ENCODE assay signal across 9 cellular contexts in the genomic region with DNA sequence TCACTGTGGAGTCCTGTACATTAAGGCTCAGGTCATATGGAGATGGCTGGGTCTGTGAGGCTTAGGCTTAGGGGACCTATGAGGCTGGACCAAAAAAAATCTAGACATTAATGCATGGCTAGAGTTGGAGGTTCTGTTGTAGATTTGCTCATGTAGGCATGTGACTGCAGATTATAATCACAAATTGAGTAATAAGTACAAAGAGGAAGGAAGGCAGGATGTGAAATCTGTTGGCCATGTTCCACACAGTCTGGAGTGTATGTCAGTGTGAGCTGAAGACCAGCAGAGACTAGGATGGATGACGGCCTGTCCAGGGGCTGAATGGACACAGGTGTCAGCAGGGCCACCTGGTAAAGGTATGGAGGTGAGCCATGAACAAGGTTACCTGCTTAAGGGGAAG. TPM values are rescaled to one million over a fixed set of nuclear protein-coding genes. Genes with fewer than 3 reads are reported as not detected.
A peak's percentile ranks its signal among the peaks of the same experiment; 100 is the strongest.
DNase-seq lines count a peak whose midpoint lies in the region; ATAC-seq and TF ChIP-seq lines count a peak whose summit lies in the region.
"Had no signal": no experiment of that assay in that cellular context is flagged by ENCODE, and none has a peak within 500 bp of the region (broad histone marks: within the 10 kb centered on the region; RNA-seq: fewer than 3 reads in every experiment).

A gene with protein sequence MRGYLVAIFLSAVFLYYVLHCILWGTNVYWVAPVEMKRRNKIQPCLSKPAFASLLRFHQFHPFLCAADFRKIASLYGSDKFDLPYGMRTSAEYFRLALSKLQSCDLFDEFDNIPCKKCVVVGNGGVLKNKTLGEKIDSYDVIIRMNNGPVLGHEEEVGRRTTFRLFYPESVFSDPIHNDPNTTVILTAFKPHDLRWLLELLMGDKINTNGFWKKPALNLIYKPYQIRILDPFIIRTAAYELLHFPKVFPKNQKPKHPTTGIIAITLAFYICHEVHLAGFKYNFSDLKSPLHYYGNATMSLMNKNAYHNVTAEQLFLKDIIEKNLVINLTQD (plus strand): TSS at position 265 of the 400 bp plus-strand sequence. CDS start 5,101 bp downstream, outside the sequence.

- no peak for TF ChIP-seq CTCF in DND-41 (IDR thresholded peaks at IDR 0.05; ENCODE audit: borderline replicate concordance, extremely low read depth, low read length, poor library complexity, severe bottlenecking)

- H3K4me3 Mint-ChIP-seq in central memory CD8-positive, alpha-beta T cell: no peak within 1 kb of the TSS
- H3K4me3 Mint-ChIP-seq in naive B cell: peak within 1 kb of the TSS in 5 of 8 donors; percentile 13 to 76 (median 61)
- H3K4me3 Mint-ChIP-seq: T-helper 1 cell treated with Interleukin-12 subunit alpha and Interleukin-12 subunit beta and Interleukin-4 antibody, amounts not matched to agents 30 μg/mL and 1 μg/mL, for 36 hours had no signal

- no peak within 1 kb of the TSS for H3K4me3 ChIP-seq in DND-41 (ENCODE audit: low read depth in 1 of 2, low read length in 2 of 2)

- no peak within 1 kb of the TSS for H3K27ac ChIP-seq in DND-41 (ENCODE audit: low read length)

- no peaks in the 10 kb centered on the region for H3K9me3 ChIP-seq in DND-41 (ENCODE audit: insufficient read depth, low read length, severe bottlenecking)

- no peaks in the 10 kb centered on the region for H3K79me2 ChIP-seq in DND-41 (ENCODE audit: insufficient read depth, low read length)

- no peak within 1 kb of the TSS for H3K9ac ChIP-seq in DND-41 (ENCODE audit: low read depth, low read length)

- H3K4me1 ChIP-seq in DND-41 (ENCODE audit: insufficient read depth, low read length): peaks cover 14% of the 10 kb centered on the region

- H3K4me2 ChIP-seq in DND-41 (ENCODE audit: insufficient read depth, low read length): no peak within 1 kb of the TSS

- DNase-seq in DND-41: no peak
- DNase-seq in central memory CD8-positive, alpha-beta T cell (ENCODE audit: low spot score in 2 of 2): no peak
- DNase-seq in naive B cell: no peak
- DNase-seq in middle frontal gyrus (ENCODE audit: extremely low spot score, low spot score): no peak
- no peak for DNase-seq in NCI-H1417 (lab: John Stamatoyannopoulos, UW)
- no peak for DNase-seq in NCI-H345 treated with DMSO at 0.1 percent for 48 hours (lab: John Stamatoyannopoulos, UW; ENCODE audit: unreplicated experiment)

- H3K27me3 ChIP-seq in DND-41 (ENCODE audit: insufficient read depth, low read length, poor library complexity): no peaks in the 10 kb centered on the region

- H2AFZ ChIP-seq in DND-41 (ENCODE audit: low read depth, low read length): no peak within 1 kb of the TSS

- ATAC-seq in DND-41 (ENCODE audit: insufficient read depth, low read depth) (peak; percentile 47), HG03354 (IDR thresholded peaks at IDR 0.05; ENCODE audit: poor library complexity, severe bottlenecking, unreplicated experiment) (peak; percentile 58), naive B cell (ENCODE audit: low read depth in 2 of 2) (peak in 1 of 2 donors; percentile 63), HG02763 (IDR thresholded peaks at IDR 0.05; ENCODE audit: unreplicated experiment) (no peak)
- no peak for ATAC-seq in central memory CD8-positive, alpha-beta T cell (replicated peaks; ENCODE audit: extremely low read depth, poor library complexity, severe bottlenecking)

- no peaks in the 10 kb centered on the region for H3K4me1 Mint-ChIP-seq in central memory CD8-positive, alpha-beta T cell
- H3K4me1 Mint-ChIP-seq in naive B cell: peaks cover 13 to 32% (median 30%) of the 10 kb centered on the region in 3 donors

- peak within 1 kb of the TSS; percentile 4 for H3K27ac Mint-ChIP-seq in central memory CD8-positive, alpha-beta T cell (ENCODE audit: low read depth)
- peak within 1 kb of the TSS in 5 of 6 donors; percentile 23 to 89 (median 74) for H3K27ac Mint-ChIP-seq in naive B cell
- H3K27ac Mint-ChIP-seq: T-helper 1 cell treated with Interleukin-12 subunit alpha and Interleukin-12 subunit beta and Interleukin-4 antibody, amounts not matched to agents 30 μg/mL and 1 μg/mL, for 36 hours had no signal

- H3K36me3 ChIP-seq in DND-41 (ENCODE audit: insufficient read depth, low read length): no peaks in the 10 kb centered on the region

- H3K36me3 Mint-ChIP-seq in central memory CD8-positive, alpha-beta T cell (ENCODE audit: insufficient read depth): no peaks in the 10 kb centered on the region
- H3K36me3 Mint-ChIP-seq in naive B cell: no peaks in the 10 kb centered on the region

- H3K27me3 Mint-ChIP-seq in central memory CD8-positive, alpha-beta T cell: peaks cover 66% of the 10 kb centered on the region
- H3K27me3 Mint-ChIP-seq in naive B cell: no peaks in the 10 kb centered on the region

- H3K9me3 Mint-ChIP-seq in central memory CD8-positive, alpha-beta T cell: no peaks in the 10 kb centered on the region
- H3K9me3 Mint-ChIP-seq in naive B cell: no peaks in the 10 kb centered on the region
- H3K9me3 Mint-ChIP-seq: T-helper 1 cell treated with Interleukin-12 subunit alpha and Interleukin-12 subunit beta and Interleukin-4 antibody, amounts not matched to agents 30 μg/mL and 1 μg/mL, for 36 hours had no signal

- peaks cover 2% of the 10 kb centered on the region; the same call in 1 of the 2 replicates for H4K20me1 ChIP-seq in DND-41 (ENCODE audit: insufficient read depth, low read length)

RNA-seq across cellular contexts. Expression of the gene that starts here (rescaled TPM):
- 1 to 10 TPM in 1 of 6 donors, under 1 TPM in 3, not detected in 2; 0.18 to 1.2 (median 0.31) TPM for polyA plus RNA-seq in naive B cell (ENCODE audit: low read depth in 6 of 6)

Comparison
In these comparisons a context has a peak if more than half of its experiments do, and no peak if none do; other contexts are left out.
1. ATAC-seq: peak in DND-41 (single experiment) and HG03354 (single experiment); none in central memory CD8-positive, alpha-beta T cell (single experiment) and HG02763 (single experiment).